Comparison of ENCODE assay signal across 1 cellular context in genomic region chr11:64276653-64277431, GRCh38.
TF ChIP-seq lines count a peak whose summit lies in the region.

No MANE protein-coding gene starts in this region.

TF ChIP-seq in IMR-90, 13 proteins besides CTCF, POLR2A, EP300 and RAD21:
- TF ChIP-seq RCOR1 (IDR thresholded peaks at IDR 0.05; ENCODE audit: insufficient replicate concordance, low read length) = no peak
- TF ChIP-seq MXI1 (IDR thresholded peaks at IDR 0.05; ENCODE audit: borderline replicate concordance, low read depth, low read length) = no peak
- TF ChIP-seq MAFK (IDR thresholded peaks at IDR 0.05; ENCODE audit: low read depth, low read length) = no peak
- no peak for TF ChIP-seq SMC3 (IDR thresholded peaks at IDR 0.05; ENCODE audit: low read depth, low read length)
- TF ChIP-seq USF2 (IDR thresholded peaks at IDR 0.05; ENCODE audit: low read depth, low read length) = no peak
- TF ChIP-seq BHLHE40 (IDR thresholded peaks at IDR 0.05; ENCODE audit: low read depth, low read length) = no peak
- no peak for TF ChIP-seq FOS (IDR thresholded peaks at IDR 0.05; ENCODE audit: low read depth, low read length)
- no peak for TF ChIP-seq CHD1 (IDR thresholded peaks at IDR 0.05; ENCODE audit: low read depth, low read length)
- no peak for TF ChIP-seq ELK1 (IDR thresholded peaks at IDR 0.05; ENCODE audit: borderline replicate concordance, low read depth, low read length)
- TF ChIP-seq CEBPB (IDR thresholded peaks at IDR 0.05; ENCODE audit: low read depth, low read length) = no peak
- no peak for TF ChIP-seq MAZ (IDR thresholded peaks at IDR 0.05; ENCODE audit: borderline replicate concordance, low read depth, low read length)
- TF ChIP-seq NFE2L2 (IDR thresholded peaks at IDR 0.05; ENCODE audit: low read depth, low read length) = no peak
- no peak for TF ChIP-seq RFX5 (IDR thresholded peaks at IDR 0.05; ENCODE audit: low read depth, low read length)
TF ChIP-seq in IMR-90: peak in this region for 0.
